ENCODE assay signal across 1 cellular context in the genomic region with DNA sequence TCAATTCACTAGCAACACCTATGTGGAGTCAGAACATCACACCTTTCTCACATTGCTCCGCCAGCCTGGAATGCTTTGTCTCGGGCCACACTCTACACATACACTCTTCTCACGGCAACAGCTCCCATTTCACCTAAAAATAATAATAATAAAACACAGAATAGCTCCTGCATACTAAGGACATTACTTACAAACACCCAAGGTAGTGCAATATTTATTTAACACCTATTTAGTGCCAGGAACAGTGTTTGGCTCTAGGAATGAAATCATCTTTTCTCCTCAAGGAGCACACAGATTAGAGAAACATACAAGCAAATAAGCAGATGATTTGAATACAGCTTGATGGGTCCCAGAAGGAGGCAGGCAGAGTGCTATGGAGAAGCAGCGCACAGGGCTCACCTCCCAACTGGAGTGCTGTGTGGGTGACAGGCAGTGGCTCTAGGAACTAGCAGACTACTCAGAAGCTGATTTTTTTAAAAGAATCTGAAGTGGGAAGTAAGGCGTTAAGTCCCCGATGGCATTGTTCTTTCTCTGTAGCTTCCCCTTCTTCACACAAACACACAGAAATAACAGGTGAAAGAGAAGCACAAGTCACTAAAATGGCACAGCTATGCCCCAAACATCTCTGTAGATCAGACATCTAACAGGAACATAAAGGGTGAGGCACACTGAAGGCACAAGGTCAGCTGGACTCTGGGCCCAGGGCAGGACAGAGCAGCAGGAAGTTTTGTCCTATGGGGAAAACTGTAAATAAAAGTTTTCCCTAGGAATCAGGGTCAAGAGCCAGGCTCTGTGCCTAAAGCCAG.
TF ChIP-seq lines count a peak whose summit lies in the region.

No MANE protein-coding gene starts in this region.

TF ChIP-seq in HepG2, 621 proteins besides CTCF, POLR2A, EP300 and RAD21 (continued from another document and continues in another):
- TF ChIP-seq, protein P1, sequence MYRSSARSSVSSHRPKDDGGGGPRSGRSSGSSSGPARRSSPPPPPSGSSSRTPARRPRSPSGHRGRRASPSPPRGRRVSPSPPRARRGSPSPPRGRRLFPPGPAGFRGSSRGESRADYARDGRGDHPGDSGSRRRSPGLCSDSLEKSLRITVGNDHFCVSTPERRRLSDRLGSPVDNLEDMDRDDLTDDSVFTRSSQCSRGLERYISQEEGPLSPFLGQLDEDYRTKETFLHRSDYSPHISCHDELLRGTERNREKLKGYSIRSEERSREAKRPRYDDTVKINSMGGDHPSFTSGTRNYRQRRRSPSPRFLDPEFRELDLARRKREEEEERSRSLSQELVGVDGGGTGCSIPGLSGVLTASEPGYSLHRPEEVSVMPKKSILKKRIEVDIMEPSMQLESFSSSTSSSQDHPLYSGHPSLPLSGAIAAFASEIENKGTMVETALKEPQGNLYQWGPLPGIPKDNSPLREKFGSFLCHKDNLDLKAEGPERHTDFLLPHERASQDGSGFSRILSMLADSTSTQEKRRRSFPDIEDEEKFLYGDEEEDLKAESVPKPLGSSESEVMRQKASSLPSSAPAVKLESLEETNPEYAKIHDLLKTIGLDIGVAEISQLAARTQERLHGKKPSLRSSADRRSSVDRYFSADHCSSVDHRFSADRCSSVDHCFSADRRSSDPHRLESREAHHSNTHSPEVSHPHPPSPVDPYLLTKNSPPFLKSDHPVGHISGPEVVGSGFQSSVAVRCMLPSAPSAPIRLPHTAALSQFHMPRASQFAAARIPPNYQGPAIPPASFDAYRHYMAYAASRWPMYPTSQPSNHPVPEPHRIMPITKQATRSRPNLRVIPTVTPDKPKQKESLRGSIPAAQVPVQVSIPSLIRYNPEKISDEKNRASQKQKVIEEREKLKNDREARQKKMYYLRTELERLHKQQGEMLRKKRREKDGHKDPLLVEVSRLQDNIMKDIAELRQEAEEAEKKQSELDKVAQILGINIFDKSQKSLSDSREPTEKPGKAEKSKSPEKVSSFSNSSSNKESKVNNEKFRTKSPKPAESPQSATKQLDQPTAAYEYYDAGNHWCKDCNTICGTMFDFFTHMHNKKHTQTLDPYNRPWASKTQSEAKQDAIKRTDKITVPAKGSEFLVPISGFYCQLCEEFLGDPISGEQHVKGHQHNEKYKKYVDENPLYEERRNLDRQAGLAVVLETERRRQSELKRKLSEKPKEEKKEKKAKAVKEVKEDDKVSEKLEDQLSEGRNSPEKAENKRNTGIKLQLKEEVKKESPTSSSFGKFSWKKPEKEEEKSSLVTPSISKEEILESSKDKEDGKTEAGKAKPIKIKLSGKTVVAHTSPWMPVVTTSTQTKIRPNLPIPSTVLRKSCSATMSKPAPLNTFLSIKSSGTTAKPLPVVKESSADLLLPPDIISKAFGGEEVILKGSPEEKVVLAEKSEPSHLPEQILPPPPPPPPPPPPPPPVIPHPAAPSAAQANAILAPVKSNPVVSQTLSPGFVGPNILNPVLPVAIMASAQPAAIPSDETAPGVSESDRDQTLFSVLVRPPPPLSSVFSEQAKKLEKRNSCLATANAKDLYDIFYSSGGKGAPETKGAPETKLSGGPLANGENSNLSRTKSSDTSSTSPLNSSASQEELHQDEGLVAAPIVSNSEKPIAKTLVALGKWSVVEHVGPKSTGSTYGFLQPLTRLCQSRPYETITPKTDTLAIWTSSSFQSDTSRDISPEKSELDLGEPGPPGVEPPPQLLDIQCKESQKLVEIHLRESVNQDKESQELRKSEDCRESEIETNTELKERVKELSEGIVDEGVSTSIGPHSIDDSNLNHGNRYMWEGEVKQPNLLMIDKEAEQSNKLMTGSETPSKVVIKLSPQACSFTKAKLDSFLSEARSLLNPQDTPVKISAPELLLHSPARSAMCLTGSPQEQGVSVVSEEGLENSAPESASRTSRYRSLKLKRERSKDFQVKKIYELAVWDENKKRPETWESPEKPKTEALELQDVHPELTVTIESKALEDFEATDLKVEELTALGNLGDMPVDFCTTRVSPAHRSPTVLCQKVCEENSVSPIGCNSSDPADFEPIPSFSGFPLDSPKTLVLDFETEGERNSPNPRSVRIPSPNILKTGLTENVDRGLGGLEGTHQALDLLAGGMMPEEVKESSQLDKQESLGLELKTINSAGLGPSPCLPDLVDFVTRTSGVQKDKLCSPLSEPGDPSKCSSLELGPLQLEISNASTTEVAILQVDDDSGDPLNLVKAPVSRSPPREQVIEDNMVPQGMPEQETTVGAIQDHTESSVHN (CRISPR knock-in tag; IDR thresholded peaks at IDR 0.05), result no peak
- TF ChIP-seq, protein P2, sequence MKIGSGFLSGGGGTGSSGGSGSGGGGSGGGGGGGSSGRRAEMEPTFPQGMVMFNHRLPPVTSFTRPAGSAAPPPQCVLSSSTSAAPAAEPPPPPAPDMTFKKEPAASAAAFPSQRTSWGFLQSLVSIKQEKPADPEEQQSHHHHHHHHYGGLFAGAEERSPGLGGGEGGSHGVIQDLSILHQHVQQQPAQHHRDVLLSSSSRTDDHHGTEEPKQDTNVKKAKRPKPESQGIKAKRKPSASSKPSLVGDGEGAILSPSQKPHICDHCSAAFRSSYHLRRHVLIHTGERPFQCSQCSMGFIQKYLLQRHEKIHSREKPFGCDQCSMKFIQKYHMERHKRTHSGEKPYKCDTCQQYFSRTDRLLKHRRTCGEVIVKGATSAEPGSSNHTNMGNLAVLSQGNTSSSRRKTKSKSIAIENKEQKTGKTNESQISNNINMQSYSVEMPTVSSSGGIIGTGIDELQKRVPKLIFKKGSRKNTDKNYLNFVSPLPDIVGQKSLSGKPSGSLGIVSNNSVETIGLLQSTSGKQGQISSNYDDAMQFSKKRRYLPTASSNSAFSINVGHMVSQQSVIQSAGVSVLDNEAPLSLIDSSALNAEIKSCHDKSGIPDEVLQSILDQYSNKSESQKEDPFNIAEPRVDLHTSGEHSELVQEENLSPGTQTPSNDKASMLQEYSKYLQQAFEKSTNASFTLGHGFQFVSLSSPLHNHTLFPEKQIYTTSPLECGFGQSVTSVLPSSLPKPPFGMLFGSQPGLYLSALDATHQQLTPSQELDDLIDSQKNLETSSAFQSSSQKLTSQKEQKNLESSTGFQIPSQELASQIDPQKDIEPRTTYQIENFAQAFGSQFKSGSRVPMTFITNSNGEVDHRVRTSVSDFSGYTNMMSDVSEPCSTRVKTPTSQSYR (CRISPR knock-in tag; IDR thresholded peaks at IDR 0.05; ENCODE audit: borderline replicate concordance), result no peak
- no peak for TF ChIP-seq CBFB (CRISPR knock-in tag; IDR thresholded peaks at IDR 0.05)
- TF ChIP-seq ZNF7 (CRISPR knock-in tag; IDR thresholded peaks at IDR 0.05), result no peak
- TF ChIP-seq ZNF124 (CRISPR knock-in tag; IDR thresholded peaks at IDR 0.05), result no peak
- TF ChIP-seq SP5 (CRISPR knock-in tag; IDR thresholded peaks at IDR 0.05; ENCODE audit: borderline replicate concordance, low read depth), result no peak
- TF ChIP-seq JUND (CRISPR knock-in tag; IDR thresholded peaks at IDR 0.05), result no peak
- TF ChIP-seq KAT8 (CRISPR knock-in tag; IDR thresholded peaks at IDR 0.05), result 0 out of 2 replicates have a peak, but pooled peaks have one; percentile 36
- TF ChIP-seq SP1 (IDR thresholded peaks at IDR 0.05), result no peak
- no peak for TF ChIP-seq SP1 (CRISPR knock-in tag; IDR thresholded peaks at IDR 0.05)
- no peak for TF ChIP-seq ZNF207 (IDR thresholded peaks at IDR 0.05; ENCODE audit: borderline replicate concordance)
- no peak for TF ChIP-seq ZNF572 (CRISPR knock-in tag; IDR thresholded peaks at IDR 0.05)
- TF ChIP-seq ZNF253 (CRISPR knock-in tag; IDR thresholded peaks at IDR 0.05; ENCODE audit: borderline replicate concordance), result no peak
- TF ChIP-seq ZNF891 (CRISPR knock-in tag; IDR thresholded peaks at IDR 0.05), result no peak
- TF ChIP-seq, protein P3, sequence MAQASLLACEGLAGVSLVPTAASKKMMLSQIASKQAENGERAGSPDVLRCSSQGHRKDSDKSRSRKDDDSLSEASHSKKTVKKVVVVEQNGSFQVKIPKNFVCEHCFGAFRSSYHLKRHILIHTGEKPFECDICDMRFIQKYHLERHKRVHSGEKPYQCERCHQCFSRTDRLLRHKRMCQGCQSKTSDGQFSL (CRISPR knock-in tag; IDR thresholded peaks at IDR 0.05), result no peak
- TF ChIP-seq MTF2 (CRISPR knock-in tag; IDR thresholded peaks at IDR 0.05; ENCODE audit: borderline replicate concordance), result no peak
- TF ChIP-seq TCF7 (IDR thresholded peaks at IDR 0.05; ENCODE audit: low read depth), result peak; percentile 47; the same call in 1 of the 2 replicates
- no peak for TF ChIP-seq SP4 (CRISPR knock-in tag; IDR thresholded peaks at IDR 0.05)
- no peak for TF ChIP-seq NFATC3 (CRISPR knock-in tag; IDR thresholded peaks at IDR 0.05)
- TF ChIP-seq MLLT10 (CRISPR knock-in tag; IDR thresholded peaks at IDR 0.05), result no peak
- TF ChIP-seq, protein P4, sequence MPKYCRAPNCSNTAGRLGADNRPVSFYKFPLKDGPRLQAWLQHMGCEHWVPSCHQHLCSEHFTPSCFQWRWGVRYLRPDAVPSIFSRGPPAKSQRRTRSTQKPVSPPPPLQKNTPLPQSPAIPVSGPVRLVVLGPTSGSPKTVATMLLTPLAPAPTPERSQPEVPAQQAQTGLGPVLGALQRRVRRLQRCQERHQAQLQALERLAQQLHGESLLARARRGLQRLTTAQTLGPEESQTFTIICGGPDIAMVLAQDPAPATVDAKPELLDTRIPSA (CRISPR knock-in tag; IDR thresholded peaks at IDR 0.05; ENCODE audit: borderline replicate concordance), result no peak
- no peak for TF ChIP-seq RFX1 (IDR thresholded peaks at IDR 0.05)
- TF ChIP-seq ZNF773 (CRISPR knock-in tag; IDR thresholded peaks at IDR 0.05; ENCODE audit: borderline replicate concordance), result no peak
- TF ChIP-seq, protein P5, sequence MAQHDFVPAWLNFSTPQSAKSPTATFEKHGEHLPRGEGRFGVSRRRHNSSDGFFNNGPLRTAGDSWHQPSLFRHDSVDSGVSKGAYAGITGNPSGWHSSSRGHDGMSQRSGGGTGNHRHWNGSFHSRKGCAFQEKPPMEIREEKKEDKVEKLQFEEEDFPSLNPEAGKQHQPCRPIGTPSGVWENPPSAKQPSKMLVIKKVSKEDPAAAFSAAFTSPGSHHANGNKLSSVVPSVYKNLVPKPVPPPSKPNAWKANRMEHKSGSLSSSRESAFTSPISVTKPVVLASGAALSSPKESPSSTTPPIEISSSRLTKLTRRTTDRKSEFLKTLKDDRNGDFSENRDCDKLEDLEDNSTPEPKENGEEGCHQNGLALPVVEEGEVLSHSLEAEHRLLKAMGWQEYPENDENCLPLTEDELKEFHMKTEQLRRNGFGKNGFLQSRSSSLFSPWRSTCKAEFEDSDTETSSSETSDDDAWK (CRISPR knock-in tag; IDR thresholded peaks at IDR 0.05), result no peak
- TF ChIP-seq SMC3 (IDR thresholded peaks at IDR 0.05; ENCODE audit: low read length), result no peak
- TF ChIP-seq ZNF552 (CRISPR knock-in tag; IDR thresholded peaks at IDR 0.05; ENCODE audit: borderline replicate concordance), result no peak
- TF ChIP-seq, protein P6, sequence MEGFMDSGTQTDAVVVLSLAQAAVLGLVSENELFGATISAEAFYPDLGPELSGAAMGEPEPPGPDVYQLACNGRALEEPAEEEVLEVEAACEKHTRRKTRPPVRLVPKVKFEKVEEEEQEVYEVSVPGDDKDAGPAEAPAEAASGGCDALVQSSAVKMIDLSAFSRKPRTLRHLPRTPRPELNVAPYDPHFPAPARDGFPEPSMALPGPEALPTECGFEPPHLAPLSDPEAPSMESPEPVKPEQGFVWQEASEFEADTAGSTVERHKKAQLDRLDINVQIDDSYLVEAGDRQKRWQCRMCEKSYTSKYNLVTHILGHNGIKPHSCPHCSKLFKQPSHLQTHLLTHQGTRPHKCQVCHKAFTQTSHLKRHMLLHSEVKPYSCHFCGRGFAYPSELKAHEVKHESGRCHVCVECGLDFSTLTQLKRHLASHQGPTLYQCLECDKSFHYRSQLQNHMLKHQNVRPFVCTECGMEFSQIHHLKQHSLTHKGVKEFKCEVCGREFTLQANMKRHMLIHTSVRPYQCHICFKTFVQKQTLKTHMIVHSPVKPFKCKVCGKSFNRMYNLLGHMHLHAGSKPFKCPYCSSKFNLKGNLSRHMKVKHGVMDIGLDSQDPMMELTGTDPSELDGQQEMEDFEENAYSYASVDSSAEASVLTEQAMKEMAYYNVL (CRISPR knock-in tag; IDR thresholded peaks at IDR 0.05; ENCODE audit: borderline replicate concordance), result no peak
- no peak for TF ChIP-seq HES4 (CRISPR knock-in tag; IDR thresholded peaks at IDR 0.05; ENCODE audit: borderline replicate concordance)
- no peak for TF ChIP-seq NCOA5 (CRISPR knock-in tag; IDR thresholded peaks at IDR 0.05)
- no peak for TF ChIP-seq ZNF563 (CRISPR knock-in tag; IDR thresholded peaks at IDR 0.05)
- no peak for TF ChIP-seq THYN1 (CRISPR knock-in tag; IDR thresholded peaks at IDR 0.05; ENCODE audit: borderline replicate concordance, low read depth)
- no peak for TF ChIP-seq U2AF1 (optimal IDR thresholded peaks at IDR 0.05; ENCODE audit: low read depth, low read length)
- peak; percentile 77 for TF ChIP-seq NR2F6 (IDR thresholded peaks at IDR 0.05)
- TF ChIP-seq NR2F6 (CRISPR knock-in tag; IDR thresholded peaks at IDR 0.05), result peak; percentile 89
- TF ChIP-seq ZNF605 (CRISPR knock-in tag; IDR thresholded peaks at IDR 0.05), result no peak
- no peak for TF ChIP-seq ZKSCAN5 (CRISPR knock-in tag; IDR thresholded peaks at IDR 0.05)
- no peak for TF ChIP-seq PAX8 (CRISPR knock-in tag; IDR thresholded peaks at IDR 0.05; ENCODE audit: borderline replicate concordance)
- no peak for TF ChIP-seq ZKSCAN8 (CRISPR knock-in tag; IDR thresholded peaks at IDR 0.05; ENCODE audit: borderline replicate concordance)
- no peak for TF ChIP-seq ZNF660 (CRISPR knock-in tag; IDR thresholded peaks at IDR 0.05; ENCODE audit: borderline replicate concordance, low read depth)
- no peak for TF ChIP-seq ZNF678 (CRISPR knock-in tag; IDR thresholded peaks at IDR 0.05)
- TF ChIP-seq ZNF775 (CRISPR knock-in tag; IDR thresholded peaks at IDR 0.05; ENCODE audit: borderline replicate concordance), result 0 out of 2 replicates have a peak, but pooled peaks have one; percentile 21
- TF ChIP-seq, protein P7, sequence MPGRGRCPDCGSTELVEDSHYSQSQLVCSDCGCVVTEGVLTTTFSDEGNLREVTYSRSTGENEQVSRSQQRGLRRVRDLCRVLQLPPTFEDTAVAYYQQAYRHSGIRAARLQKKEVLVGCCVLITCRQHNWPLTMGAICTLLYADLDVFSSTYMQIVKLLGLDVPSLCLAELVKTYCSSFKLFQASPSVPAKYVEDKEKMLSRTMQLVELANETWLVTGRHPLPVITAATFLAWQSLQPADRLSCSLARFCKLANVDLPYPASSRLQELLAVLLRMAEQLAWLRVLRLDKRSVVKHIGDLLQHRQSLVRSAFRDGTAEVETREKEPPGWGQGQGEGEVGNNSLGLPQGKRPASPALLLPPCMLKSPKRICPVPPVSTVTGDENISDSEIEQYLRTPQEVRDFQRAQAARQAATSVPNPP (CRISPR knock-in tag; IDR thresholded peaks at IDR 0.05), result no peak
- no peak for TF ChIP-seq TP53 (CRISPR knock-in tag; conservative IDR thresholded peaks at IDR 0.05)
- TF ChIP-seq SATB2 (CRISPR knock-in tag; IDR thresholded peaks at IDR 0.05), result no peak
- no peak for TF ChIP-seq JARID2 (CRISPR knock-in tag; IDR thresholded peaks at IDR 0.05; ENCODE audit: insufficient replicate concordance)
- TF ChIP-seq ZNF251 (CRISPR knock-in tag; IDR thresholded peaks at IDR 0.05), result no peak
- TF ChIP-seq ZNF564 (CRISPR knock-in tag; IDR thresholded peaks at IDR 0.05), result no peak
- no peak for TF ChIP-seq CHD2 (IDR thresholded peaks at IDR 0.05; ENCODE audit: low read depth, low read length)
- TF ChIP-seq HIVEP1 (CRISPR knock-in tag; IDR thresholded peaks at IDR 0.05), result no peak
- no peak for TF ChIP-seq HOXA5 (CRISPR knock-in tag; IDR thresholded peaks at IDR 0.05)
- no peak for TF ChIP-seq SRSF4 (IDR thresholded peaks at IDR 0.05; ENCODE audit: low read depth, low read length, poor library complexity, severe bottlenecking)
- TF ChIP-seq ZNF3 (CRISPR knock-in tag; IDR thresholded peaks at IDR 0.05), result no peak
- peak; percentile 71 for TF ChIP-seq SALL1 (CRISPR knock-in tag; IDR thresholded peaks at IDR 0.05)
